Comparison of ENCODE assay signal across 17 cellular contexts in genomic region chr6:170130201-170130621, GRCh38.
DNase-seq lines count a peak whose midpoint lies in the region; ATAC-seq and TF ChIP-seq lines count a peak whose summit lies in the region.
"Had no signal": no experiment of that assay in that cellular context is flagged by ENCODE, and none has a peak within 500 bp of the region (broad histone marks: within the 10 kb centered on the region; RNA-seq: fewer than 3 reads in every experiment).

No MANE protein-coding gene starts in this region.

- no peaks in the 10 kb centered on the region for H3K9me3 Mint-ChIP-seq in activated CD8-positive, alpha-beta memory T cell treated with anti-CD3 and anti-CD28 coated beads, Interleukin-2, amount 10 ng/mL, durations not matched to agents 7 days and 5 days (ENCODE audit: low read depth)
- H3K9me3 Mint-ChIP-seq in CD4-positive, alpha-beta memory T cell = no peaks in the 10 kb centered on the region
- H3K9me3 Mint-ChIP-seq: activated CD4-positive, alpha-beta T cell treated with anti-CD3 and anti-CD28 coated beads, Interleukin-2, amount 10 ng/mL, durations not matched to agents 7 days and 5 days; mesothelial cell of epicardium had no signal

- H3K9me3 ChIP-seq in liver (ENCODE audit: control insufficient read depth in 4 of 4, low read length in 3 of 4) (no peaks in the 10 kb centered on the region), skeletal muscle tissue (ENCODE audit: control insufficient read depth in 3 of 3, low read length in 3 of 3) (no peaks in the 10 kb centered on the region), T-helper 17 cell (ENCODE audit: control insufficient read depth, low read length, poor library complexity, severe bottlenecking) (no peaks in the 10 kb centered on the region)
- H3K9me3 ChIP-seq in CD4-positive, alpha-beta memory T cell (ENCODE audit: control insufficient read depth in 1 of 2, low read length in 2 of 2) = no peaks in the 10 kb centered on the region
- H3K9me3 ChIP-seq: neutrophil, thyroid gland had no signal

- H3K27ac Mint-ChIP-seq in activated CD8-positive, alpha-beta memory T cell treated with anti-CD3 and anti-CD28 coated beads, Interleukin-2, amount 10 ng/mL, durations not matched to agents 7 days and 5 days = no peak overlapping the region
- no peak overlapping the region for H3K27ac Mint-ChIP-seq in T-helper 17 cell
- no peak overlapping the region for H3K27ac Mint-ChIP-seq in CD4-positive, alpha-beta memory T cell
- H3K27ac Mint-ChIP-seq: activated CD4-positive, alpha-beta T cell treated with anti-CD3 and anti-CD28 coated beads, Interleukin-2, amount 10 ng/mL, durations not matched to agents 7 days and 5 days; H9 had no signal

- DNase-seq in NCI-H748 (lab: John Stamatoyannopoulos, UW; ENCODE audit: unreplicated experiment) = peak; percentile 46
- no peak for DNase-seq in NCI-H748 treated with DMSO at 0.1 percent for 48 hours (lab: John Stamatoyannopoulos, UW)
- peak; percentile 25 for DNase-seq in activated CD8-positive, alpha-beta memory T cell treated with anti-CD3 and anti-CD28 coated beads, Interleukin-2, amount 10 ng/mL, durations not matched to agents 7 days and 5 days
- no peak for DNase-seq in T-helper 17 cell
- DNase-seq in CD4-positive, alpha-beta memory T cell = no peak
- DNase-seq in SIG-M5 (lab: John Stamatoyannopoulos, UW) = no peak
- DNase-seq: activated CD4-positive, alpha-beta T cell treated with anti-CD3 and anti-CD28 coated beads, Interleukin-2, amount 10 ng/mL, durations not matched to agents 7 days and 5 days; activated T-cell treated with anti-CD3 and anti-CD28 coated beads, Interleukin-2, amount 50 U/mL, for 48 hours; effector memory CD4-positive, alpha-beta T cell had no signal

- H3K4me3 ChIP-seq in liver (ENCODE audit: low read depth in 1 of 3, low read length in 3 of 3) (no peak overlapping the region), skeletal muscle tissue (ENCODE audit: low read length in 3 of 3) (no peak overlapping the region)
- no peak overlapping the region for H3K4me3 ChIP-seq in CD4-positive, alpha-beta memory T cell (ENCODE audit: low read length in 2 of 2)
- H3K4me3 ChIP-seq: skin epidermis, thyroid gland had no signal

- CTCF ChIA-PET in activated CD8-positive, alpha-beta memory T cell treated with anti-CD3 and anti-CD28 coated beads, Interleukin-2, amount 10 ng/mL, durations not matched to agents 7 days and 5 days (lab: Charles Lee) = no interaction called here
- CTCF ChIA-PET in CD4-positive, alpha-beta memory T cell (lab: Charles Lee; ENCODE audit: partially characterized antibody) = no interaction called here

- peak; percentile 10 to 49 for TF ChIP-seq RAD21 in liver (IDR thresholded peaks at IDR 0.05)

- intact Hi-C loops in CD4-positive, alpha-beta memory T cell (cut with micrococcal nuclease) = no loop called here

- no peak for ATAC-seq in activated CD8-positive, alpha-beta memory T cell treated with anti-CD3 and anti-CD28 coated beads, Interleukin-2, amount 10 ng/mL, durations not matched to agents 7 days and 5 days
- ATAC-seq in T-helper 17 cell = no peak

- POLR2A ChIA-PET in CD4-positive, alpha-beta memory T cell (lab: Charles Lee; ENCODE audit: partially characterized antibody) = no interaction called here

- H3K36me3 ChIP-seq in liver (ENCODE audit: control insufficient read depth in 4 of 4, insufficient read depth in 3 of 4, low read depth in 1 of 4, low read length in 3 of 4) (no peaks in the 10 kb centered on the region), skeletal muscle tissue (ENCODE audit: control insufficient read depth in 3 of 3, insufficient read depth in 3 of 3, low read length in 3 of 3) (no peaks in the 10 kb centered on the region)
- no peaks in the 10 kb centered on the region for H3K36me3 ChIP-seq in CD4-positive, alpha-beta memory T cell (ENCODE audit: insufficient read depth, low read length)
- H3K36me3 ChIP-seq: neutrophil, thyroid gland had no signal

- no peaks in the 10 kb centered on the region for H3K4me1 Mint-ChIP-seq in activated CD8-positive, alpha-beta memory T cell treated with anti-CD3 and anti-CD28 coated beads, Interleukin-2, amount 10 ng/mL, durations not matched to agents 7 days and 5 days
- no peaks in the 10 kb centered on the region for H3K4me1 Mint-ChIP-seq in T-helper 17 cell
- no peaks in the 10 kb centered on the region for H3K4me1 Mint-ChIP-seq in CD4-positive, alpha-beta memory T cell
- H3K4me1 Mint-ChIP-seq: activated CD4-positive, alpha-beta T cell treated with anti-CD3 and anti-CD28 coated beads, Interleukin-2, amount 10 ng/mL, durations not matched to agents 7 days and 5 days had no signal

- H3K36me3 Mint-ChIP-seq in activated CD8-positive, alpha-beta memory T cell treated with anti-CD3 and anti-CD28 coated beads, Interleukin-2, amount 10 ng/mL, durations not matched to agents 7 days and 5 days = no peaks in the 10 kb centered on the region
- H3K36me3 Mint-ChIP-seq in T-helper 17 cell (ENCODE audit: low read depth) = no peaks in the 10 kb centered on the region
- H3K36me3 Mint-ChIP-seq in CD4-positive, alpha-beta memory T cell = no peaks in the 10 kb centered on the region
- H3K36me3 Mint-ChIP-seq: mesothelial cell of epicardium had no signal

- H3K27ac ChIP-seq in liver (ENCODE audit: low read depth in 1 of 2, low read length in 2 of 2) (peak overlapping the region; percentile 78 to 92), skeletal muscle tissue (ENCODE audit: low read depth, low read length) (peak overlapping the region; percentile 82)
- H3K27ac ChIP-seq in CD4-positive, alpha-beta memory T cell (ENCODE audit: low read depth, low read length) = no peak overlapping the region
- H3K27ac ChIP-seq: KMS-11, neutrophil, skin epidermis, thyroid gland had no signal

- H3K27me3 Mint-ChIP-seq in activated CD8-positive, alpha-beta memory T cell treated with anti-CD3 and anti-CD28 coated beads, Interleukin-2, amount 10 ng/mL, durations not matched to agents 7 days and 5 days = peaks cover 3% of the 10 kb centered on the region
- peaks cover 26% of the 10 kb centered on the region for H3K27me3 Mint-ChIP-seq in T-helper 17 cell
- H3K27me3 Mint-ChIP-seq in CD4-positive, alpha-beta memory T cell = peaks cover 0 to 6% of the 10 kb centered on the region in 2 donors
- H3K27me3 Mint-ChIP-seq: activated CD4-positive, alpha-beta T cell treated with anti-CD3 and anti-CD28 coated beads, Interleukin-2, amount 10 ng/mL, durations not matched to agents 7 days and 5 days had no signal

- no peak overlapping the region for H3K4me3 Mint-ChIP-seq in activated CD8-positive, alpha-beta memory T cell treated with anti-CD3 and anti-CD28 coated beads, Interleukin-2, amount 10 ng/mL, durations not matched to agents 7 days and 5 days
- H3K4me3 Mint-ChIP-seq in T-helper 17 cell = no peak overlapping the region
- H3K4me3 Mint-ChIP-seq in CD4-positive, alpha-beta memory T cell = no peak overlapping the region
- H3K4me3 Mint-ChIP-seq: activated CD4-positive, alpha-beta T cell treated with anti-CD3 and anti-CD28 coated beads, Interleukin-2, amount 10 ng/mL, durations not matched to agents 7 days and 5 days; H9; mesothelial cell of epicardium had no signal

- no peaks in the 10 kb centered on the region for H3K27me3 ChIP-seq in liver (ENCODE audit: control insufficient read depth in 4 of 4, insufficient read depth in 4 of 4, low read length in 3 of 4)
- H3K27me3 ChIP-seq in skeletal muscle tissue (ENCODE audit: control insufficient read depth in 3 of 3, insufficient read depth in 3 of 3, low read length in 3 of 3) = no peaks in the 10 kb centered on the region
- no peaks in the 10 kb centered on the region for H3K27me3 ChIP-seq in CD4-positive, alpha-beta memory T cell (ENCODE audit: insufficient read depth, low read length)
- H3K27me3 ChIP-seq: neutrophil, thyroid gland had no signal

- H3K4me1 ChIP-seq in liver (ENCODE audit: control insufficient read depth in 4 of 4, insufficient read depth in 4 of 4, low read length in 3 of 4) = peaks cover 10 to 18% (median 13%) of the 10 kb centered on the region in 4 donors
- peaks cover 24 to 56% (median 41%) of the 10 kb centered on the region in 3 donors for H3K4me1 ChIP-seq in skeletal muscle tissue (ENCODE audit: control insufficient read depth in 3 of 3, insufficient read depth in 3 of 3, low read length in 3 of 3)
- no peaks in the 10 kb centered on the region for H3K4me1 ChIP-seq in CD4-positive, alpha-beta memory T cell (ENCODE audit: insufficient read depth, low read length)

- H3K9ac ChIP-seq in liver (ENCODE audit: low read depth in 1 of 2, low read length in 2 of 2) = no peak overlapping the region
- peak overlapping the region in 1 of 3 donors; percentile 33 for H3K9ac ChIP-seq in skeletal muscle tissue (ENCODE audit: low read depth in 1 of 3, low read length in 3 of 3)
- H3K9ac ChIP-seq: KMS-11 had no signal

- WGBS in liver = 40% methylated on average over 15 of the region's 15 CpGs

- TF ChIP-seq CTCF in liver (IDR thresholded peaks at IDR 0.05; ENCODE audit: low read depth, low read length, missing input control) = no peak

TF ChIP-seq in liver, 16 proteins besides CTCF, POLR2A, EP300 and RAD21 (continues in another document):
- peak in 1 of 2 donors; percentile 79 for TF ChIP-seq EGR1 (IDR thresholded peaks at IDR 0.05; ENCODE audit: low read depth in 2 of 2)
- TF ChIP-seq JUND (IDR thresholded peaks at IDR 0.05) = peak in 1 of 2 donors; percentile 68
- TF ChIP-seq, protein P1, sequence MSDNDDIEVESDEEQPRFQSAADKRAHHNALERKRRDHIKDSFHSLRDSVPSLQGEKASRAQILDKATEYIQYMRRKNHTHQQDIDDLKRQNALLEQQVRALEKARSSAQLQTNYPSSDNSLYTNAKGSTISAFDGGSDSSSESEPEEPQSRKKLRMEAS (IDR thresholded peaks at IDR 0.05) = no peak

Comparison
In these comparisons a context has a peak if more than half of its experiments do, and no peak if none do; other contexts are left out.
1. DNase-seq: peak in NCI-H748 (single experiment) and activated CD8-positive, alpha-beta memory T cell treated with anti-CD3 and anti-CD28 coated beads, Interleukin-2, amount 10 ng/mL, durations not matched to agents 7 days and 5 days (single experiment); none in NCI-H748 treated with DMSO at 0.1 percent for 48 hours (single experiment), T-helper 17 cell (0 of 3), CD4-positive, alpha-beta memory T cell (0 of 5) and SIG-M5 (single experiment).